In the genomic region with DNA sequence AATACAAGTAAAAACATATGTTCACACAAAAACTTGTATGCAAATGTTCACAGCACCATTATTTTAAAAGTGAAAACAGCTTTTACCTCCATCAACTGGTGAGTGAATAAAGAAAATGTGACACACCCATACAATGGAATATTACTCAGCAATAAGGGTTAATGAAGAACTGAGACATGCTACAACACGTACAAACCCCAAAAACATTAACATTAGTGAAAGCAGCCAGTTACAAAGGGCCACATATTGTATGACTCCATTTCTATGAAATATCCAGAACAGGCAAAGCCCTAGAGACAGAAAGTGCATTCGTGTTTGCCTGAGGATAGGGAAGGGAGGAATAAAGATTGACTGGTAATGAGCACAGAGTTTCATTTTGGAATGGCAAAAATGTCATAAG, we compare ENCODE assay signal across 8 cellular contexts.
"Had no signal": no experiment of that assay in that cellular context is flagged by ENCODE, and none has a peak within 500 bp of the region (broad histone marks: within the 10 kb centered on the region; RNA-seq: fewer than 3 reads in every experiment).

No MANE protein-coding gene starts in this region.

- H3K36me3 ChIP-seq: HAP-1 had no signal

- DNase-seq: GM23248, GOT3, H7, IMR-90 had no signal

- H3K4me3 ChIP-seq: GM23248, HAP-1, K562 had no signal

- FAIRE-seq: HTR-8/SVneo, K562 had no signal

- ATAC-seq: HCT116, K562 had no signal
